1 cellular context compared by ENCODE assay signal in genomic region chr1:169118227-169118626, GRCh38.
TF ChIP-seq lines count a peak whose summit lies in the region.

No MANE protein-coding gene starts in this region.

TF ChIP-seq in HCT116, 20 proteins besides CTCF, POLR2A, EP300 and RAD21 (continued from another document):
- no peak for TF ChIP-seq ZBTB33 (IDR thresholded peaks at IDR 0.05; ENCODE audit: extremely low read depth, insufficient replicate concordance, low read length)
- no peak for TF ChIP-seq SRF (IDR thresholded peaks at IDR 0.05; ENCODE audit: low read depth)
- TF ChIP-seq FOSL1 (IDR thresholded peaks at IDR 0.05; ENCODE audit: low read depth), result no peak
- TF ChIP-seq ZFX (IDR thresholded peaks at IDR 0.05), result no peak
- no peak for TF ChIP-seq SP1 (IDR thresholded peaks at IDR 0.05; ENCODE audit: low read depth)
- no peak for TF ChIP-seq ATF3 (IDR thresholded peaks at IDR 0.05)
- no peak for TF ChIP-seq ZNF274 (IDR thresholded peaks at IDR 0.05; ENCODE audit: low read depth, low read length)
- no peak for TF ChIP-seq JUND (IDR thresholded peaks at IDR 0.05)
- no peak for TF ChIP-seq ELF1 (IDR thresholded peaks at IDR 0.05; ENCODE audit: borderline replicate concordance, low read depth)
- no peak for TF ChIP-seq YY1 (IDR thresholded peaks at IDR 0.05; ENCODE audit: extremely low read depth, insufficient replicate concordance, low read depth, low read length)
- no peak for TF ChIP-seq EZH2phosphoT487 (IDR thresholded peaks at IDR 0.05; ENCODE audit: borderline replicate concordance)
- no peak for TF ChIP-seq EZH2 (IDR thresholded peaks at IDR 0.05)
- no peak for TF ChIP-seq CEBPB (IDR thresholded peaks at IDR 0.05; ENCODE audit: low read depth)
- no peak for TF ChIP-seq TCF7L2 (IDR thresholded peaks at IDR 0.05; ENCODE audit: borderline replicate concordance, extremely low read depth, insufficient read depth, insufficient read length)
- TF ChIP-seq CBX3 (IDR thresholded peaks at IDR 0.05; ENCODE audit: low read depth), result no peak
- TF ChIP-seq POLR2AphosphoS5 (IDR thresholded peaks at IDR 0.05; ENCODE audit: low read depth, low read length), result no peak
